8 cellular contexts compared by ENCODE assay signal in genomic region chr4:70734168-70734954, GRCh38. TPM values are rescaled to one million over a fixed set of nuclear protein-coding genes. Genes with fewer than 3 reads are reported as not detected.
A peak's percentile ranks its signal among the peaks of the same experiment; 100 is the strongest.
DNase-seq lines count a peak whose midpoint lies in the region; ATAC-seq and TF ChIP-seq lines count a peak whose summit lies in the region.

No MANE protein-coding gene starts in this region.

- H3K4me1 Mint-ChIP-seq in CD8-positive, alpha-beta T cell (ENCODE audit: low read depth) = peaks cover 45% of the 10 kb centered on the region
- H3K4me1 Mint-ChIP-seq in memory B cell = peaks cover 20% of the 10 kb centered on the region

- peak; percentile 88 for ATAC-seq in CD8-positive, alpha-beta T cell
- ATAC-seq in GM19035 (IDR thresholded peaks at IDR 0.05; ENCODE audit: unreplicated experiment) = peak; percentile 81
- ATAC-seq in HG03135 (IDR thresholded peaks at IDR 0.05; ENCODE audit: unreplicated experiment) = peak; percentile 91
- peak; percentile 95 for ATAC-seq in memory B cell (ENCODE audit: low read depth)
- peak; percentile 92 for ATAC-seq in upper lobe of right lung

- H3K27me3 ChIP-seq in CD8-positive, alpha-beta T cell (ENCODE audit: insufficient read depth, low read length) = no peaks in the 10 kb centered on the region
- H3K27me3 ChIP-seq in colonic mucosa = no peaks in the 10 kb centered on the region
- no peaks in the 10 kb centered on the region for H3K27me3 ChIP-seq in upper lobe of right lung

- no peaks in the 10 kb centered on the region for H3K36me3 ChIP-seq in CD8-positive, alpha-beta T cell (ENCODE audit: insufficient read depth, low read length)
- H3K36me3 ChIP-seq in colonic mucosa = no peaks in the 10 kb centered on the region
- H3K36me3 ChIP-seq in upper lobe of right lung = no peaks in the 10 kb centered on the region

- peak overlapping the region; percentile 36 to 65 for H3K9ac ChIP-seq in colonic mucosa (ENCODE audit: low read depth in 2 of 2, low read length in 2 of 2)

- no peaks in the 10 kb centered on the region for H3K9me3 ChIP-seq in CD8-positive, alpha-beta T cell (ENCODE audit: low read length)
- no peaks in the 10 kb centered on the region for H3K9me3 ChIP-seq in colonic mucosa
- no peaks in the 10 kb centered on the region for H3K9me3 ChIP-seq in upper lobe of right lung

- DNase-seq in CD8-positive, alpha-beta T cell = peak in 5 of 7 experiments; percentile 16 to 56 (median 34)
- DNase-seq in SIG-M5 treated with dmso at 0.1 percent for 504 hours (lab: John Stamatoyannopoulos, UW; ENCODE audit: unreplicated experiment) (peak; percentile 85), colonic mucosa (peak; percentile 41), memory B cell (ENCODE audit: low spot score in 2 of 2) (peak in 1 of 2 donors; percentile 43), upper lobe of right lung (no peak), cortex of kidney (lab: John Stamatoyannopoulos, UW) (no peak)

- H3K27ac ChIP-seq in CD8-positive, alpha-beta T cell (ENCODE audit: low read depth, low read length) = peak overlapping the region; percentile 55
- H3K27ac ChIP-seq in colonic mucosa (peak overlapping the region; percentile 81), upper lobe of right lung (peak overlapping the region; percentile 75)

- peak overlapping the region; percentile 81 for H3K27ac Mint-ChIP-seq in CD8-positive, alpha-beta T cell
- H3K27ac Mint-ChIP-seq in memory B cell = peak overlapping the region; percentile 78

- H3K9me3 Mint-ChIP-seq in CD8-positive, alpha-beta T cell = no peaks in the 10 kb centered on the region
- H3K9me3 Mint-ChIP-seq in memory B cell = no peaks in the 10 kb centered on the region

- peak overlapping the region; percentile 40 for H3K4me3 ChIP-seq in CD8-positive, alpha-beta T cell (ENCODE audit: low read depth, low read length)
- H3K4me3 ChIP-seq in colonic mucosa = peak overlapping the region; percentile 31
- H3K4me3 ChIP-seq in upper lobe of right lung = peak overlapping the region; percentile 41

- no peak for TF ChIP-seq CTCF in CD8-positive, alpha-beta T cell (IDR thresholded peaks at IDR 0.05)
- TF ChIP-seq CTCF in colonic mucosa (IDR thresholded peaks at IDR 0.05) (no peak), upper lobe of right lung (IDR thresholded peaks at IDR 0.05) (no peak)

- no peaks in the 10 kb centered on the region for H3K36me3 Mint-ChIP-seq in CD8-positive, alpha-beta T cell
- no peaks in the 10 kb centered on the region for H3K36me3 Mint-ChIP-seq in memory B cell

- H3K27me3 Mint-ChIP-seq in CD8-positive, alpha-beta T cell (ENCODE audit: low read depth) = no peaks in the 10 kb centered on the region
- H3K27me3 Mint-ChIP-seq in memory B cell = no peaks in the 10 kb centered on the region

- H3K4me1 ChIP-seq in CD8-positive, alpha-beta T cell (ENCODE audit: insufficient read depth, low read length) = peaks cover 45% of the 10 kb centered on the region
- peaks cover 7% of the 10 kb centered on the region for H3K4me1 ChIP-seq in colonic mucosa
- H3K4me1 ChIP-seq in upper lobe of right lung = peaks cover 26% of the 10 kb centered on the region

- intact Hi-C loops in CD8-positive, alpha-beta T cell (cut with DNase I, micrococcal nuclease) = loop anchor here (1.0 to 10.0 kb wide), 7 partner anchors 12 to 260 kb away; partner anchors contain the start of genes DCK (in 1 of the 2), GRSF1 (in 1 of the 2) and UTP3 (in 1 of the 2)
- intact Hi-C loops in colonic mucosa (cut with DNase I) (no loop called here), upper lobe of right lung (cut with DNase I) (no loop called here)

- CTCF ChIA-PET in CD8-positive, alpha-beta T cell (lab: Charles Lee) = interaction anchor here (0.9 to 7.2 kb wide), 15 partner anchors 11 to 167 kb away, joined by 3 to 74 read pairs (median 6); partner anchors contain the start of genes MOB1B and RUFY3

- POLR2A ChIA-PET in CD8-positive, alpha-beta T cell (lab: Charles Lee) = interaction anchor here (1.0 to 6.5 kb wide), 11 partner anchors 12 to 272 kb away, joined by 3 to 85 read pairs (median 9); partner anchors contain the start of genes GRSF1, MOB1B, RUFY3 and UTP3

- H3K4me3 Mint-ChIP-seq in CD8-positive, alpha-beta T cell = peak overlapping the region; percentile 72
- peak overlapping the region; percentile 81 for H3K4me3 Mint-ChIP-seq in memory B cell

RNA-seq across cellular contexts. Expression of gene RUFY3, which starts 12.6 kb away (rescaled TPM):
- total RNA-seq in CD8-positive, alpha-beta T cell = 10 to 100 TPM; 18.4 to 26.5 TPM
- 10 to 100 TPM; 28.8 to 29.4 TPM for total RNA-seq in colonic mucosa
- 98.2 TPM for total RNA-seq in upper lobe of right lung

RNA-seq across cellular contexts. Expression of gene UTP3, which starts 46.0 kb away (rescaled TPM):
- 10 to 100 TPM; 21.6 to 23.1 TPM for total RNA-seq in CD8-positive, alpha-beta T cell
- total RNA-seq in colonic mucosa = 10 to 100 TPM; 20.0 to 22.8 TPM
- total RNA-seq in upper lobe of right lung = 27.2 TPM

Comparison
In these comparisons a context has a peak if more than half of its experiments do, and no peak if none do; other contexts are left out.
1. DNase-seq: peak in CD8-positive, alpha-beta T cell (5 of 7), SIG-M5 treated with dmso at 0.1 percent for 504 hours (single experiment) and colonic mucosa (single experiment); none in upper lobe of right lung (single experiment) and cortex of kidney (single experiment).
2. intact Hi-C loops: an anchor here in CD8-positive, alpha-beta T cell (1.0 to 10.0 kb wide); none called in colonic mucosa and upper lobe of right lung.
3. Peak in every context shown above with its lines, with median percentiles within 50 percentile points of each other: ATAC-seq, H3K27ac ChIP-seq and H3K4me3 ChIP-seq.